In genomic region chr15:38453971-38454686, GRCh38 we compare ENCODE assay signal across 8 cellular contexts. TPM values are rescaled to one million over a fixed set of nuclear protein-coding genes. Genes with fewer than 3 reads are reported as not detected.
DNase-seq lines count a peak whose midpoint lies in the region; ATAC-seq and TF ChIP-seq lines count a peak whose summit lies in the region.

Gene FAM98B (plus strand): TSS chr15:38454127. CDS start chr15:38454162, 35 bp downstream.

- TF ChIP-seq CTCF in C4-2B (conservative IDR thresholded peaks at IDR 0.05) (0 out of 2 replicates have a peak, but pooled peaks have one; percentile 4), dorsolateral prefrontal cortex (IDR thresholded peaks at IDR 0.05 in 54 of 56, conservative IDR thresholded peaks at IDR 0.05 in 2 of 56; ENCODE audit: low read depth in 1 of 56, partially characterized antibody in 56 of 56) (peak in 47 of 56 donors; percentile 4 to 68 (median 36)), liver (IDR thresholded peaks at IDR 0.05; ENCODE audit: low read depth, low read length, missing input control) (no peak)

- intact Hi-C loops in dorsolateral prefrontal cortex (cut with DNase I) = loop anchor here (5.0 to 10.0 kb wide), 2 partner anchors 99 to 202 kb away; partner anchors contain the start of gene SPRED1 (in 1 of the 2)

- no peak for TF ChIP-seq RAD21 in liver (IDR thresholded peaks at IDR 0.05)

- peak within 1 kb of the TSS; percentile 53 to 99 (median 88) for H3K4me3 ChIP-seq in dorsolateral prefrontal cortex
- H3K4me3 ChIP-seq in liver (ENCODE audit: low read depth in 1 of 3, low read length in 3 of 3) = peak within 1 kb of the TSS; percentile 77 to 97 (median 86)

- H3K36me3 ChIP-seq in liver (ENCODE audit: control insufficient read depth in 4 of 4, insufficient read depth in 3 of 4, low read depth in 1 of 4, low read length in 3 of 4) = no peaks in the 10 kb centered on the region

- H3K27me3 ChIP-seq in dorsolateral prefrontal cortex (no peaks in the 10 kb centered on the region), liver (ENCODE audit: control insufficient read depth in 4 of 4, insufficient read depth in 4 of 4, low read length in 3 of 4) (no peaks in the 10 kb centered on the region)

- peaks cover 2 to 12% (median 11%) of the 10 kb centered on the region in 4 donors for H3K4me1 ChIP-seq in liver (ENCODE audit: control insufficient read depth in 4 of 4, insufficient read depth in 4 of 4, low read length in 3 of 4)

- H3K27ac ChIP-seq in C4-2B = peak within 1 kb of the TSS; percentile 78
- H3K27ac ChIP-seq in dorsolateral prefrontal cortex = peak within 1 kb of the TSS; percentile 71 to 98 (median 90)
- peak within 1 kb of the TSS; percentile 87 to 90 for H3K27ac ChIP-seq in liver (ENCODE audit: low read depth in 1 of 2, low read length in 2 of 2)

- ATAC-seq in GM19324 (IDR thresholded peaks at IDR 0.05; ENCODE audit: low FRiP score, unreplicated experiment) (peak; percentile 94), HG03460 (IDR thresholded peaks at IDR 0.05; ENCODE audit: unreplicated experiment) (peak; percentile 85)

- H3K9me3 ChIP-seq in liver (ENCODE audit: control insufficient read depth in 4 of 4, low read length in 3 of 4) = no peaks in the 10 kb centered on the region

- peak; percentile 92 for DNase-seq in NCI-H69 (lab: John Stamatoyannopoulos, UW)
- DNase-seq in activated CD4-positive, alpha-beta T cell treated with anti-CD3 and anti-CD28 coated beads, Interleukin-2, amount 50 U/mL, for 48 hours = peak; percentile 93 to 95
- DNase-seq in dorsolateral prefrontal cortex = peak; percentile 84 to 93 (median 90)
- DNase-seq in stimulated activated CD4-positive, alpha-beta T cell treated with anti-CD3 and anti-CD28 coated beads, Interleukin-4, amount 100 ng/mL, for 24 hours = peak; percentile 90

- WGBS in liver = under 1% methylated on average over 48 of the region's 48 CpGs

- H3K9ac ChIP-seq in liver (ENCODE audit: low read depth in 1 of 2, low read length in 2 of 2) = peak within 1 kb of the TSS; percentile 86 to 90

TF ChIP-seq in liver, 16 proteins besides CTCF, POLR2A, EP300 and RAD21:
- TF ChIP-seq REST (IDR thresholded peaks at IDR 0.05) (peak; percentile 26), YY1 (IDR thresholded peaks at IDR 0.05) (peak; percentile 92), JUND (IDR thresholded peaks at IDR 0.05) (peak in 1 of 2 donors; percentile 4), SP1 (IDR thresholded peaks at IDR 0.05) (peak; percentile 55), GABPA (IDR thresholded peaks at IDR 0.05 in 1 of 2, conservative IDR thresholded peaks at IDR 0.05 in 1 of 2) (peak; percentile 84 to 89), EGR1 (IDR thresholded peaks at IDR 0.05; ENCODE audit: low read depth in 2 of 2) (peak in 1 of 2 donors; percentile 12), FOXA2 (IDR thresholded peaks at IDR 0.05) (no peak), HNF4G (IDR thresholded peaks at IDR 0.05) (no peak), ATF3 (IDR thresholded peaks at IDR 0.05) (peak; percentile 22), ZBTB33 (IDR thresholded peaks at IDR 0.05) (peak; percentile 48), TAF1 (conservative IDR thresholded peaks at IDR 0.05) (peak; percentile 31), NR2F2 (IDR thresholded peaks at IDR 0.05) (peak; percentile 25), RXRA (IDR thresholded peaks at IDR 0.05) (peak in 1 of 2 donors; percentile 40), HNF4A (conservative IDR thresholded peaks at IDR 0.05) (peak in 1 of 2 donors; percentile 38), MAX (IDR thresholded peaks at IDR 0.05) (peak; percentile 79), FOXA1 (IDR thresholded peaks at IDR 0.05) (no peak)

RNA-seq across cellular contexts. Expression of gene FAM98B, which starts in this region (rescaled TPM):
- total RNA-seq in dorsolateral prefrontal cortex (10 to 100 TPM; 17.3 to 53.0 (median 30.8) TPM), liver (10 to 100 TPM in 1 of 2 donors, 1 to 10 TPM in 1; 5.9 to 12.2 TPM)
- 1 to 10 TPM; 1.5 to 2.7 TPM for polyA plus RNA-seq in liver

Comparison
In these comparisons a context has a peak if more than half of its experiments do, and no peak if none do; other contexts are left out.
1. Peak in every context shown above with its lines: DNase-seq, ATAC-seq, H3K4me3 ChIP-seq and H3K27ac ChIP-seq.